In genomic region chr20:58838174-58838573, GRCh38 we compare ENCODE assay signal across 17 cellular contexts. TPM values are rescaled to one million over a fixed set of nuclear protein-coding genes. Genes with fewer than 3 reads are reported as not detected.
DNase-seq lines count a peak whose midpoint lies in the region; ATAC-seq, FAIRE-seq and TF ChIP-seq lines count a peak whose summit lies in the region.
"Had no signal": no experiment of that assay in that cellular context is flagged by ENCODE, and none has a peak within 500 bp of the region (broad histone marks: within the 10 kb centered on the region; RNA-seq: fewer than 3 reads in every experiment).

No MANE protein-coding gene starts in this region.

- no peak for DNase-seq in BE2C
- no peak for DNase-seq in HTR-8/SVneo (ENCODE audit: insufficient read length, low spot score)
- DNase-seq in SW480 (ENCODE audit: low spot score) = peak; percentile 22
- DNase-seq in chondrocyte (ENCODE audit: low spot score) = no peak
- no peak for DNase-seq in stimulated activated CD4-positive, alpha-beta T cell treated with anti-CD3 and anti-CD28 coated beads, Interleukin-4, amount 100 ng/mL, for 4 hours
- no peak for DNase-seq in islet precursor cell
- no peak for DNase-seq in T-helper 2 cell
- no peak for DNase-seq in activated CD4-positive, alpha-beta T cell treated with anti-CD3 and anti-CD28 coated beads for 36 hours
- DNase-seq: EL, NCI-H1436 treated with DMSO at 0.1 percent for 48 hours, NCI-H2029 treated with DMSO at 0.1 percent for 48 hours, NCI-H226, NCI-H524 treated with DMSO at 0.1 percent for 48 hours, Peyer's patch, SHP77 had no signal

- CTCF ChIA-PET in activated CD4-positive, alpha-beta T cell treated with anti-CD3 and anti-CD28 coated beads for 36 hours (lab: Charles Lee) = interaction anchor here (0.5 to 2.2 kb wide), 3 partner anchors 9 to 357 kb away, joined by 3 to 11 read pairs (median 3); no protein-coding TSS in a partner anchor

- no peak overlapping the region for H3K4me3 ChIP-seq in BE2C (ENCODE audit: low read depth, low read length)
- H3K4me3 ChIP-seq: BLaER1 treated with 17β-estradiol and CSF1 and Interleukin-3, amounts not matched to agents 10 nM and 100 nM; Peyer's patch had no signal

- peaks cover 39% of the 10 kb centered on the region for H3K27me3 ChIP-seq in BE2C

- peak; percentile 15; the same call in 1 of the 2 replicates for TF ChIP-seq CTCF in BE2C (IDR thresholded peaks at IDR 0.05; ENCODE audit: low read depth, low read length)
- peak; percentile 26 for TF ChIP-seq CTCF in chondrocyte (IDR thresholded peaks at IDR 0.05)

- H3K36me3 Mint-ChIP-seq in chondrocyte (ENCODE audit: low read depth) = peaks cover 3% of the 10 kb centered on the region
- H3K36me3 Mint-ChIP-seq in activated CD4-positive, alpha-beta T cell treated with anti-CD3 and anti-CD28 coated beads for 36 hours (ENCODE audit: low read depth) = peaks cover 2% of the 10 kb centered on the region

- H3K4me3 Mint-ChIP-seq in chondrocyte (ENCODE audit: unreplicated experiment) = no peak overlapping the region
- H3K4me3 Mint-ChIP-seq in activated CD4-positive, alpha-beta T cell treated with anti-CD3 and anti-CD28 coated beads for 36 hours = no peak overlapping the region

- H3K9me3 Mint-ChIP-seq in chondrocyte (ENCODE audit: low read depth) = no peaks in the 10 kb centered on the region
- H3K9me3 Mint-ChIP-seq in activated CD4-positive, alpha-beta T cell treated with anti-CD3 and anti-CD28 coated beads for 36 hours (ENCODE audit: low read depth) = no peaks in the 10 kb centered on the region

- H3K27me3 Mint-ChIP-seq in chondrocyte (ENCODE audit: low read depth) = peaks cover 41% of the 10 kb centered on the region
- H3K27me3 Mint-ChIP-seq in activated CD4-positive, alpha-beta T cell treated with anti-CD3 and anti-CD28 coated beads for 36 hours = peaks cover 45% of the 10 kb centered on the region

- peaks cover 17% of the 10 kb centered on the region for H3K36me3 ChIP-seq in BE2C
- H3K36me3 ChIP-seq: BLaER1 treated with 17β-estradiol and CSF1 and Interleukin-3, amounts not matched to agents 10 nM and 100 nM; Peyer's patch had no signal

- no peaks in the 10 kb centered on the region for H3K9me3 ChIP-seq in BE2C
- H3K9me3 ChIP-seq: Peyer's patch had no signal

- no peaks in the 10 kb centered on the region for H3K4me1 ChIP-seq in BE2C
- H3K4me1 ChIP-seq: Peyer's patch had no signal

- peaks cover 21% of the 10 kb centered on the region for H3K4me1 Mint-ChIP-seq in chondrocyte (ENCODE audit: low read depth)
- H3K4me1 Mint-ChIP-seq in activated CD4-positive, alpha-beta T cell treated with anti-CD3 and anti-CD28 coated beads for 36 hours = peaks cover 8% of the 10 kb centered on the region

- ATAC-seq in activated CD4-positive, alpha-beta T cell treated with anti-CD3 and anti-CD28 coated beads for 36 hours = no peak

- intact Hi-C loops in activated CD4-positive, alpha-beta T cell treated with anti-CD3 and anti-CD28 coated beads for 36 hours (cut with DNase I, micrococcal nuclease) = no loop called here

- FAIRE-seq in HTR-8/SVneo (lab: Jason Lieb, UNC) = peak; percentile 95
- FAIRE-seq: A204.1 had no signal

- POLR2A ChIA-PET in activated CD4-positive, alpha-beta T cell treated with anti-CD3 and anti-CD28 coated beads for 36 hours (lab: Charles Lee) = interaction anchor here (0.6 kb wide), 1 partner anchor 420 kb away, joined by 12 read pairs; no protein-coding TSS in a partner anchor

- H3K27ac Mint-ChIP-seq in chondrocyte (ENCODE audit: unreplicated experiment) = no peak overlapping the region
- no peak overlapping the region for H3K27ac Mint-ChIP-seq in activated CD4-positive, alpha-beta T cell treated with anti-CD3 and anti-CD28 coated beads for 36 hours

RNA-seq across cellular contexts. Expression of gene GNAS-AS1, which starts 12.5 kb away (rescaled TPM):
- polyA plus RNA-seq in BE2C (2012; ENCODE audit: insufficient read depth, insufficient read length, low read depth) = 1.5 TPM
- 1.1 to 2.7 TPM (median 1.7 TPM) in 3 replicates for total RNA-seq in chondrocyte
- total RNA-seq in activated CD4-positive, alpha-beta T cell treated with anti-CD3 and anti-CD28 coated beads for 36 hours = 1 to 10 TPM; 1.1 to 1.9 TPM

RNA-seq across cellular contexts. Expression of gene GNAS, which starts 14.3 kb away (rescaled TPM):
- polyA plus RNA-seq in BE2C (2012; ENCODE audit: insufficient read depth, insufficient read length, low read depth) = 4,204 TPM
- total RNA-seq in chondrocyte = 1,127 to 1,393 TPM (median 1,374 TPM) in 3 replicates
- 100 to 1,000 TPM; 713 to 965 TPM for total RNA-seq in activated CD4-positive, alpha-beta T cell treated with anti-CD3 and anti-CD28 coated beads for 36 hours
